In the genomic region with DNA sequence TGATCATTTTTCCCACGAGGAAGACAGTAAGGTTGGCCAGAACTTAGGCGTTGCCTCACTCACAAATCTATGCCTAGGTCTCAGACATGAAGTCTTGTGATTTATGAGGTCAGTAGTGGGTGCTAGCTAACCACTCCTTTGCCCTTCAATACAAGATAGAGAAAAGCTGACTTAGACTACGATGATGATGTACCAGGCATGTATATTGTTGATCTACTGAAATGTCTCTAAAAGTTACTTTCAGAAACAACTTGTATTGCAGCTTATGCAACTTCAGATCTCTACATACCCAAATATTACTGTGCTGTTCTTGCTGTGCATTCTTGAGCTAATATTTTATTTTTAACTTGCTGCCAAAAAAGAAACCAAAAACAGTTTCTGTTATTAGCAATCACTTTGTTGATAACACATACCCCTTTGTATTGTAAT, we compare ENCODE assay signal across 9 cellular contexts. TPM values are rescaled to one million over a fixed set of nuclear protein-coding genes. Genes with fewer than 3 reads are reported as not detected.
DNase-seq lines count a peak whose midpoint lies in the region; ATAC-seq and TF ChIP-seq lines count a peak whose summit lies in the region.
"Had no signal": no experiment of that assay in that cellular context is flagged by ENCODE, and none has a peak within 500 bp of the region (broad histone marks: within the 10 kb centered on the region; RNA-seq: fewer than 3 reads in every experiment).

No MANE protein-coding gene starts in this region.

- H3K27ac ChIP-seq in Peyer's patch = no peak overlapping the region

- H3K36me3 ChIP-seq in Peyer's patch = peaks cover 0 to 7% (median 0%) of the 10 kb centered on the region in 3 donors

- TF ChIP-seq CTCF in natural killer cell (IDR thresholded peaks at IDR 0.05) (no peak), Peyer's patch (IDR thresholded peaks at IDR 0.05) (no peak)

- intact Hi-C loops in natural killer cell (cut with micrococcal nuclease) = loop anchor here (5.0 kb wide), 1 partner anchor 45 kb away; no protein-coding TSS in a partner anchor

- no peaks in the 10 kb centered on the region for H3K4me1 ChIP-seq in Peyer's patch

- DNase-seq in activated CD8-positive, alpha-beta T cell treated with anti-CD3 and anti-CD28 coated beads, Interleukin-2, amount 10 ng/mL, durations not matched to agents 7 days and 5 days = no peak
- no peak for DNase-seq in natural killer cell
- no peak for DNase-seq in NCI-H524 (lab: John Stamatoyannopoulos, UW)
- no peak for DNase-seq in NCI-H1436 (lab: John Stamatoyannopoulos, UW)
- DNase-seq in Peyer's patch = no peak
- DNase-seq: dermis blood vessel endothelial cell had no signal

- no peaks in the 10 kb centered on the region for H3K9me3 ChIP-seq in Peyer's patch

- POLR2A ChIA-PET in activated CD8-positive, alpha-beta T cell treated with anti-CD3 and anti-CD28 coated beads, Interleukin-2, amount 10 ng/mL, durations not matched to agents 7 days and 5 days (lab: Charles Lee) = no interaction called here

- H3K9me3 Mint-ChIP-seq in activated CD8-positive, alpha-beta T cell treated with anti-CD3 and anti-CD28 coated beads, Interleukin-2, amount 10 ng/mL, durations not matched to agents 7 days and 5 days (ENCODE audit: insufficient read depth) = no peaks in the 10 kb centered on the region
- H3K9me3 Mint-ChIP-seq in natural killer cell = no peaks in the 10 kb centered on the region

- H3K27me3 ChIP-seq in Peyer's patch = no peaks in the 10 kb centered on the region

- CTCF ChIA-PET in activated CD8-positive, alpha-beta T cell treated with anti-CD3 and anti-CD28 coated beads, Interleukin-2, amount 10 ng/mL, durations not matched to agents 7 days and 5 days (lab: Charles Lee) = no interaction called here

- peaks cover 17% of the 10 kb centered on the region for H3K36me3 Mint-ChIP-seq in activated CD8-positive, alpha-beta T cell treated with anti-CD3 and anti-CD28 coated beads, Interleukin-2, amount 10 ng/mL, durations not matched to agents 7 days and 5 days (ENCODE audit: low read depth)
- no peaks in the 10 kb centered on the region for H3K36me3 Mint-ChIP-seq in natural killer cell

- peaks cover 9% of the 10 kb centered on the region for H3K4me1 Mint-ChIP-seq in activated CD8-positive, alpha-beta T cell treated with anti-CD3 and anti-CD28 coated beads, Interleukin-2, amount 10 ng/mL, durations not matched to agents 7 days and 5 days (ENCODE audit: low read depth)
- peaks cover 78 to 90% of the 10 kb centered on the region in 2 donors for H3K4me1 Mint-ChIP-seq in natural killer cell

- no peak for TF ChIP-seq POLR2A in Peyer's patch (IDR thresholded peaks at IDR 0.05)

- H3K27me3 Mint-ChIP-seq in activated CD8-positive, alpha-beta T cell treated with anti-CD3 and anti-CD28 coated beads, Interleukin-2, amount 10 ng/mL, durations not matched to agents 7 days and 5 days (ENCODE audit: low read depth) = no peaks in the 10 kb centered on the region
- no peaks in the 10 kb centered on the region for H3K27me3 Mint-ChIP-seq in natural killer cell (ENCODE audit: low read depth in 2 of 2)

- no peak overlapping the region for H3K4me3 ChIP-seq in Peyer's patch

- no peak overlapping the region for H3K4me3 Mint-ChIP-seq in activated CD8-positive, alpha-beta T cell treated with anti-CD3 and anti-CD28 coated beads, Interleukin-2, amount 10 ng/mL, durations not matched to agents 7 days and 5 days
- peak overlapping the region; percentile 11 for H3K4me3 Mint-ChIP-seq in natural killer cell

- peak overlapping the region; percentile 3 for H3K27ac Mint-ChIP-seq in activated CD8-positive, alpha-beta T cell treated with anti-CD3 and anti-CD28 coated beads, Interleukin-2, amount 10 ng/mL, durations not matched to agents 7 days and 5 days
- peak overlapping the region; percentile 86 to 87 for H3K27ac Mint-ChIP-seq in natural killer cell

- peak; percentile 55 for ATAC-seq in GM18520 (IDR thresholded peaks at IDR 0.05; ENCODE audit: unreplicated experiment)
- ATAC-seq in HG02623 (IDR thresholded peaks at IDR 0.05; ENCODE audit: unreplicated experiment) = peak; percentile 60
- peak; percentile 22 for ATAC-seq in activated CD8-positive, alpha-beta T cell treated with anti-CD3 and anti-CD28 coated beads, Interleukin-2, amount 10 ng/mL, durations not matched to agents 7 days and 5 days
- peak; percentile 34 to 57 (median 52) for ATAC-seq in natural killer cell
- no peak for ATAC-seq in HG03139 (IDR thresholded peaks at IDR 0.05; ENCODE audit: unreplicated experiment)

RNA-seq across cellular contexts. Expression of a gene that starts 30.6 kb away (rescaled TPM):
- total RNA-seq in activated CD8-positive, alpha-beta T cell treated with anti-CD3 and anti-CD28 coated beads, Interleukin-2, amount 10 ng/mL, durations not matched to agents 7 days and 5 days = 10 to 100 TPM; 49.0 to 53.6 TPM
- total RNA-seq in natural killer cell = 100 to 1,000 TPM; 159 to 283 (median 207) TPM
- total RNA-seq in Peyer's patch = 10 to 100 TPM; 16.5 to 50.3 (median 21.2) TPM
